In genomic region chr1:234553241-234554156, GRCh38 we compare ENCODE assay signal across 7 cellular contexts. TPM values are rescaled to one million over a fixed set of nuclear protein-coding genes. Genes with fewer than 3 reads are reported as not detected.
A peak's percentile ranks its signal among the peaks of the same experiment; 100 is the strongest.
DNase-seq lines count a peak whose midpoint lies in the region; ATAC-seq and TF ChIP-seq lines count a peak whose summit lies in the region.

No MANE protein-coding gene starts in this region.

- TF ChIP-seq CTCF in transverse colon (IDR thresholded peaks at IDR 0.05) = no peak

- H3K4me3 ChIP-seq in transverse colon = no peak overlapping the region

- no peaks in the 10 kb centered on the region for H3K36me3 ChIP-seq in transverse colon

- 73 to 74% methylated on average over 15 to 21 of the region's 21 CpGs for WGBS in transverse colon (ENCODE audit: low coverage in 1 of 2), 2 donors

- H3K27me3 Mint-ChIP-seq in T-helper 17 cell = peaks cover 10% of the 10 kb centered on the region

- no peak overlapping the region for H3K4me3 Mint-ChIP-seq in T-helper 17 cell

- DNase-seq in HK-2 (ENCODE audit: unreplicated experiment) (peak; percentile 51), transverse colon (no peak), DMS153 (lab: John Stamatoyannopoulos, UW) (no peak), NCI-H1930 (lab: John Stamatoyannopoulos, UW) (no peak), T-helper 17 cell (no peak)

- H3K27ac ChIP-seq in cingulate gyrus (ENCODE audit: low read depth, low read length) (peak overlapping the region; percentile 87), layer of hippocampus (ENCODE audit: low read depth, low read length) (peak overlapping the region; percentile 71), transverse colon (peak overlapping the region; percentile 43 to 66 (median 59))

- TF ChIP-seq EP300 in transverse colon (IDR thresholded peaks at IDR 0.05; ENCODE audit: low read depth) = no peak

- H3K4me1 ChIP-seq in transverse colon = peaks cover 0 to 5% (median 4%) of the 10 kb centered on the region in 4 donors

- no peaks in the 10 kb centered on the region for H3K4me1 Mint-ChIP-seq in T-helper 17 cell

- intact Hi-C loops in transverse colon (cut with DNase I; ENCODE audit: low total_unique reads) = no loop called here

- H3K27me3 ChIP-seq in layer of hippocampus (ENCODE audit: control insufficient read depth, insufficient read depth, low read length) (no peaks in the 10 kb centered on the region), transverse colon (no peaks in the 10 kb centered on the region)

- H3K27ac Mint-ChIP-seq in T-helper 17 cell = no peak overlapping the region

- H3K9me3 ChIP-seq in transverse colon (no peaks in the 10 kb centered on the region), T-helper 17 cell (ENCODE audit: control insufficient read depth, low read length, poor library complexity, severe bottlenecking) (no peaks in the 10 kb centered on the region)

- no peak for ATAC-seq in T-helper 17 cell

- H3K36me3 Mint-ChIP-seq in T-helper 17 cell (ENCODE audit: low read depth) = no peaks in the 10 kb centered on the region

- in situ Hi-C loops in transverse colon (cut with MboI; ENCODE audit: low pct_ligation_motif_present in 1 of 4, low pct_unique_long_range_greater_than_20kb in 1 of 4, low sequenced_read_pairs in 3 of 4) = no loop called here

- no peak for TF ChIP-seq POLR2A in transverse colon (IDR thresholded peaks at IDR 0.05)

RNA-seq across cellular contexts. Expression of gene IRF2BP2, which starts 56.5 kb away (rescaled TPM):
- total RNA-seq in transverse colon (100 to 1,000 TPM in 1 of 4 donors, 10 to 100 TPM in 3; 82.7 to 120 (median 93.3) TPM), T-helper 17 cell (100 to 1,000 TPM; 463 to 482 TPM)
